Comparison of ENCODE assay signal across 23 cellular contexts in the genomic region with DNA sequence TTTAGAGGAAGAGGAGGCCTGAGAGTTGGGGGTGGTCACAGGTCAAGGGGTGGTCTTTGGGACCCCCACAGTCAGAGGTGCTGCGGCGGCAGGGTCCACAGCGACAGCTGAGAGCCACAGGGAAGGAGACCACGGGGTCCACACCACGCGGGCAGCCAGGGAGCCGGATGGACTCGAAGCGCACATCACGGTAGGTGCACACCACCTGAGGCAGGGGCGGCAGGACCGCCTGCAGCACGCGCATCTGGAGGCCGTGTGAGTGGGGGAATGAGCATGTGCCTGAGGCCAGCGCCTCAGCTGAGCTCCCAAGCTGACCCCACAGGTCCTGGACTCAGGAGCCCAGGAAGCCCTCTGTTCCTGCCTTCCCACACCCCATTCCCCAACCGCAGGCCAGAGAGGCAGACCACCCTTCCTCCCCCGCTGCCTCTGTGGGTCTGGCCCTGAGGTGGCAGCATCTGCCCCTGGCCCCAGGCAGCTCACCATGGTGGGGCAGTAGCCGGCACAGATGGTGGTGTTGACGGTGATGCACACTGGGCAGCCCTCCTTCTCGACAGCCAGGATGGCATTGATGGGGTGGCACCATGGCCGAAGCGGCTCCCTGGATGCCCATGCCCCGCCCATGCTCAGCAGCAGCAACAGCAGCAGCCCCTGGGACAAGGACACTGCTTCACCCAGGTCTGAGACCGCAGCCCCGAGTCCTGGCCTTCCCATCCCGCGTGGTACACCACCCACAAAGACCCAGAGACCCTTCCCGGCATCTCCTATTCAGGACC. TPM values are rescaled to one million over a fixed set of nuclear protein-coding genes. Genes with fewer than 3 reads are reported as not detected.
A peak's percentile ranks its signal among the peaks of the same experiment; 100 is the strongest.
DNase-seq lines count a peak whose midpoint lies in the region; ATAC-seq and TF ChIP-seq lines count a peak whose summit lies in the region.
"Had no signal": no experiment of that assay in that cellular context is flagged by ENCODE, and none has a peak within 500 bp of the region (broad histone marks: within the 10 kb centered on the region; RNA-seq: fewer than 3 reads in every experiment).

No MANE protein-coding gene starts in this region.

- no peak for ATAC-seq in CD4-positive, CD25-positive, alpha-beta regulatory T cell (ENCODE audit: low read depth in 2 of 2)
- ATAC-seq in central memory CD8-positive, alpha-beta T cell (replicated peaks; ENCODE audit: extremely low read depth, poor library complexity, severe bottlenecking) = no peak
- ATAC-seq in GM19467 (IDR thresholded peaks at IDR 0.05; ENCODE audit: unreplicated experiment) = no peak
- ATAC-seq: GM23338, T-cell had no signal

- H3K79me2 ChIP-seq in osteoblast (ENCODE audit: insufficient read depth, low read length) = no peaks in the 10 kb centered on the region

- H3K4me2 ChIP-seq in osteoblast (ENCODE audit: insufficient read depth, low read length) = no peak overlapping the region
- H3K4me2 ChIP-seq: GM23338, KMS-11 had no signal

- peaks cover 9% of the 10 kb centered on the region for H3K27me3 Mint-ChIP-seq in CD4-positive, CD25-positive, alpha-beta regulatory T cell
- no peaks in the 10 kb centered on the region for H3K27me3 Mint-ChIP-seq in central memory CD8-positive, alpha-beta T cell
- H3K27me3 Mint-ChIP-seq: CD8-positive, alpha-beta memory T cell had no signal

- no peaks in the 10 kb centered on the region for H4K20me1 ChIP-seq in osteoblast (ENCODE audit: insufficient read depth, low read length)

- DNase-seq in CD4-positive, CD25-positive, alpha-beta regulatory T cell = no peak
- DNase-seq in H4 (ENCODE audit: low spot score) = peak; percentile 10
- no peak for DNase-seq in central memory CD8-positive, alpha-beta T cell (ENCODE audit: low spot score in 2 of 2)
- DNase-seq in osteoblast (ENCODE audit: insufficient read length, low spot score, missing footprints) = peak; percentile 47
- no peak for DNase-seq in NCI-H510A treated with DMSO at 0.1 percent for 48 hours (lab: John Stamatoyannopoulos, UW)
- no peak for DNase-seq in GM13977 (ENCODE audit: low spot score)
- DNase-seq: C1 segment of cervical spinal cord; CD8-positive, alpha-beta memory T cell; DMS153; HCEC 1CT; IMR-90; NCI-H1048; NCI-H1417 treated with DMSO at 0.1 percent for 48 hours; NCI-H187; NCI-H524 treated with DMSO at 0.1 percent for 48 hours; NCI-H774; SHP77; T-cell had no signal

- H3K36me3 ChIP-seq in CD4-positive, CD25-positive, alpha-beta regulatory T cell (ENCODE audit: control insufficient read depth, insufficient read depth, low read length) = peaks cover under 1% of the 10 kb centered on the region
- peaks cover 26% of the 10 kb centered on the region for H3K36me3 ChIP-seq in osteoblast (ENCODE audit: insufficient read depth, low read length)

- TF ChIP-seq CTCF in osteoblast (IDR thresholded peaks at IDR 0.05; ENCODE audit: extremely low read depth, low read depth, low read length) (no peak), GM13977 (IDR thresholded peaks at IDR 0.05; ENCODE audit: extremely low read depth, insufficient read depth, missing control alignments) (no peak)

- no peak overlapping the region for H3K27ac Mint-ChIP-seq in CD4-positive, CD25-positive, alpha-beta regulatory T cell
- peak overlapping the region; percentile 78 for H3K27ac Mint-ChIP-seq in central memory CD8-positive, alpha-beta T cell (ENCODE audit: low read depth)
- H3K27ac Mint-ChIP-seq: GM23338, T-cell had no signal

- in situ Hi-C loops in GM13977 (cut with MboI; ENCODE audit: low pct_unique_long_range_greater_than_20kb, low sequenced_read_pairs, unreplicated experiment) = no loop called here

- H3K27me3 ChIP-seq in CD4-positive, CD25-positive, alpha-beta regulatory T cell (ENCODE audit: control insufficient read depth, insufficient read depth, low read length) = no peaks in the 10 kb centered on the region
- H3K27me3 ChIP-seq in osteoblast (ENCODE audit: insufficient read depth, low read length) = no peaks in the 10 kb centered on the region

- peaks cover 3% of the 10 kb centered on the region for H3K36me3 Mint-ChIP-seq in CD4-positive, CD25-positive, alpha-beta regulatory T cell
- peaks cover 8% of the 10 kb centered on the region for H3K36me3 Mint-ChIP-seq in central memory CD8-positive, alpha-beta T cell (ENCODE audit: insufficient read depth)
- H3K36me3 Mint-ChIP-seq: T-cell had no signal

- no peak overlapping the region for H3K4me3 ChIP-seq in CD4-positive, CD25-positive, alpha-beta regulatory T cell (ENCODE audit: low read depth, low read length)
- no peak overlapping the region for H3K4me3 ChIP-seq in osteoblast (ENCODE audit: insufficient read depth, low read length)
- H3K4me3 ChIP-seq: GM23338 had no signal

- H3K27ac ChIP-seq in CD4-positive, CD25-positive, alpha-beta regulatory T cell (ENCODE audit: insufficient read depth, low read length, poor library complexity, severe bottlenecking) = no peak overlapping the region
- no peak overlapping the region for H3K27ac ChIP-seq in osteoblast (ENCODE audit: low read depth, low read length)
- H3K27ac ChIP-seq: KMS-11 had no signal

- no peaks in the 10 kb centered on the region for H3K9me3 Mint-ChIP-seq in CD4-positive, CD25-positive, alpha-beta regulatory T cell
- no peaks in the 10 kb centered on the region for H3K9me3 Mint-ChIP-seq in central memory CD8-positive, alpha-beta T cell
- H3K9me3 Mint-ChIP-seq: CD8-positive, alpha-beta memory T cell; T-cell had no signal

- H3K4me3 Mint-ChIP-seq in CD4-positive, CD25-positive, alpha-beta regulatory T cell = peak overlapping the region; percentile 44 to 70 (median 65)
- peak overlapping the region; percentile 43 for H3K4me3 Mint-ChIP-seq in central memory CD8-positive, alpha-beta T cell

- peaks cover 31% of the 10 kb centered on the region for H3K4me1 ChIP-seq in CD4-positive, CD25-positive, alpha-beta regulatory T cell (ENCODE audit: control insufficient read depth, insufficient read depth, low read length, poor library complexity, severe bottlenecking)
- peaks cover 15% of the 10 kb centered on the region for H3K4me1 ChIP-seq in osteoblast (ENCODE audit: insufficient read depth, low read length)

- no peaks in the 10 kb centered on the region for H3K9me3 ChIP-seq in CD4-positive, CD25-positive, alpha-beta regulatory T cell (ENCODE audit: control insufficient read depth in 2 of 2, low read length in 2 of 2)
- H3K9me3 ChIP-seq in osteoblast (ENCODE audit: low read depth, low read length) = no peaks in the 10 kb centered on the region

- peaks cover 6 to 35% (median 12%) of the 10 kb centered on the region in 4 donors for H3K4me1 Mint-ChIP-seq in CD4-positive, CD25-positive, alpha-beta regulatory T cell
- peaks cover 22% of the 10 kb centered on the region for H3K4me1 Mint-ChIP-seq in central memory CD8-positive, alpha-beta T cell

- H2AFZ ChIP-seq in osteoblast (ENCODE audit: low read length) = no peak overlapping the region
- H2AFZ ChIP-seq: GM23338 had no signal

RNA-seq across cellular contexts. Expression of a gene that starts 0.6 kb away (rescaled TPM):
- not detected for total RNA-seq in CD4-positive, CD25-positive, alpha-beta regulatory T cell
- not detected for polyA plus RNA-seq in CD4-positive, CD25-positive, alpha-beta regulatory T cell
- not detected in 2 replicates for total RNA-seq in H4 (2014; rRNA removed; shearing (Covaris generic))
- not detected in 2 replicates for total RNA-seq in osteoblast
- total RNA-seq: CD8-positive, alpha-beta memory T cell; GM23338; IMR-90; SK-MEL-5 had no signal
- polyA plus RNA-seq: AG04450; CD8-positive, alpha-beta memory T cell; IMR-90 had no signal

RNA-seq across cellular contexts. Expression of a gene that starts 7.9 kb away (rescaled TPM):
- not detected for total RNA-seq in CD4-positive, CD25-positive, alpha-beta regulatory T cell
- polyA plus RNA-seq in CD4-positive, CD25-positive, alpha-beta regulatory T cell = not detected
- not detected in 2 replicates for total RNA-seq in H4 (2014; rRNA removed; shearing (Covaris generic))
- total RNA-seq in osteoblast = not detected in 2 replicates
- total RNA-seq: CD8-positive, alpha-beta memory T cell; GM23338; IMR-90; SK-MEL-5; T-cell had no signal
- polyA plus RNA-seq: AG04450; CD8-positive, alpha-beta memory T cell; GM23338; IMR-90 had no signal

RNA-seq across cellular contexts. Expression of a gene that starts 15.4 kb away (rescaled TPM):
- total RNA-seq in CD4-positive, CD25-positive, alpha-beta regulatory T cell = not detected
- not detected for polyA plus RNA-seq in CD4-positive, CD25-positive, alpha-beta regulatory T cell
- not detected in 2 replicates for total RNA-seq in H4 (2014; rRNA removed; shearing (Covaris generic))
- not detected in 2 replicates for total RNA-seq in osteoblast
- total RNA-seq: CD8-positive, alpha-beta memory T cell; GM23338; IMR-90; SK-MEL-5; T-cell had no signal
- polyA plus RNA-seq: AG04450; CD8-positive, alpha-beta memory T cell; IMR-90 had no signal

RNA-seq across cellular contexts. Expression of a gene that starts 20.4 kb away (rescaled TPM):
- total RNA-seq in CD4-positive, CD25-positive, alpha-beta regulatory T cell = not detected
- not detected for polyA plus RNA-seq in CD4-positive, CD25-positive, alpha-beta regulatory T cell
- total RNA-seq in H4 (2014; rRNA removed; shearing (Covaris generic)) = 0.77 and 11.4 TPM in 2 replicates
- 0.29 TPM in 1 of 2 replicates, not detected in the other for total RNA-seq in osteoblast
- total RNA-seq: CD8-positive, alpha-beta memory T cell; IMR-90; SK-MEL-5; T-cell had no signal
- polyA plus RNA-seq: AG04450; CD8-positive, alpha-beta memory T cell; GM23338; IMR-90 had no signal

RNA-seq across cellular contexts. Expression of a gene that starts 22.6 kb away (rescaled TPM):
- 18.5 TPM for total RNA-seq in CD4-positive, CD25-positive, alpha-beta regulatory T cell
- 10 to 100 TPM; 49.1 to 60.2 (median 52.9) TPM for polyA plus RNA-seq in CD4-positive, CD25-positive, alpha-beta regulatory T cell
- 353 and 374 TPM in 2 replicates for total RNA-seq in H4 (2014; rRNA removed; shearing (Covaris generic))
- total RNA-seq in osteoblast = 113 and 122 TPM in 2 replicates

Comparison
In these comparisons a context has a peak if more than half of its experiments do, and no peak if none do; other contexts are left out.
1. DNase-seq: peak in H4 (single experiment) and osteoblast (single experiment); none in CD4-positive, CD25-positive, alpha-beta regulatory T cell (0 of 3), central memory CD8-positive, alpha-beta T cell (0 of 2), NCI-H510A treated with DMSO at 0.1 percent for 48 hours (single experiment) and GM13977 (single experiment).